ENCODE assay signal across 5 cellular contexts in genomic region chr16:56665286-56665802, GRCh38. TPM values are rescaled to one million over a fixed set of nuclear protein-coding genes. Genes with fewer than 3 reads are reported as not detected.
"Had no signal": no experiment of that assay in that cellular context is flagged by ENCODE, and none has a peak within 500 bp of the region (broad histone marks: within the 10 kb centered on the region; RNA-seq: fewer than 3 reads in every experiment).

No MANE protein-coding gene starts in this region.

RNA-seq across cellular contexts. Expression of gene MT1G, which starts 2.5 kb away (rescaled TPM):
- total RNA-seq: GM23248 had no signal

RNA-seq across cellular contexts. Expression of gene MT1H, which starts 4.3 kb away (rescaled TPM):
- total RNA-seq: GM23248, HFFc6, HT1080 had no signal

RNA-seq across cellular contexts. Expression of gene MT1F, which starts 7.6 kb away (rescaled TPM):
- total RNA-seq: HFFc6, HT1080 had no signal

RNA-seq across cellular contexts. Expression of gene MT1B, which starts 13.7 kb away (rescaled TPM):
- total RNA-seq: GM23248, H1, H9, HFFc6, HT1080 had no signal
